In the genomic region with DNA sequence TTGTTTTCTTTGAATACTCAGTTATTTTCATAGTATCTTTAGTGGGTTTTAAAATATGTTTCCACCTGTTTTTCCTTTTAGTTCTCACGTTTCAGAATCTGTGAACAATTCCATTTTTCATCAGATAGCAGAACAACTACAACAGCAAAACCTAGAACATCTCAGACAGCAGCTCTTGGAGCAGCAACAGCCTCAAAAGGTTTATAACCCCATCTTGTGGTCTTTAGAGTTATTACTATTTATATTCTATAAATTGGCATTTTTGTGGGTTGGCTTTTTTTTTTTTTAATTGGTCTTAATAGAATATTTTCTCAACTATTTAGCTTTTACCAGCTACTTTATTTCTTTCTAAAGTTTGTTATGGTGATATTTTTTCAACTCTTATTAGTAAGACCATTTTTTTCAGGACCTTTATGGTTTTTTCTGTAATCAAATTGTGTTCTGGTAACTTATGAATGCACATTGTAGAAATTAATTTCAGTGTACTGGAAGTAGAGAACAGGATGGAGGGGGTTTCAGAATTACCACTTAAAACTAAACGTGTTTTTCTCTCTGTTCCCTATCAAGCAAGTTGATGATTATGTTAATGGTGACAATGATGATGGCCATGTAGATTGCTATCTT, we compare ENCODE assay signal across 1 cellular context.
TF ChIP-seq lines count a peak whose summit lies in the region.

No MANE protein-coding gene starts in this region.

TF ChIP-seq in HepG2, 621 proteins besides CTCF, POLR2A, EP300 and RAD21 (continued from another document):
- TF ChIP-seq, protein P1, sequence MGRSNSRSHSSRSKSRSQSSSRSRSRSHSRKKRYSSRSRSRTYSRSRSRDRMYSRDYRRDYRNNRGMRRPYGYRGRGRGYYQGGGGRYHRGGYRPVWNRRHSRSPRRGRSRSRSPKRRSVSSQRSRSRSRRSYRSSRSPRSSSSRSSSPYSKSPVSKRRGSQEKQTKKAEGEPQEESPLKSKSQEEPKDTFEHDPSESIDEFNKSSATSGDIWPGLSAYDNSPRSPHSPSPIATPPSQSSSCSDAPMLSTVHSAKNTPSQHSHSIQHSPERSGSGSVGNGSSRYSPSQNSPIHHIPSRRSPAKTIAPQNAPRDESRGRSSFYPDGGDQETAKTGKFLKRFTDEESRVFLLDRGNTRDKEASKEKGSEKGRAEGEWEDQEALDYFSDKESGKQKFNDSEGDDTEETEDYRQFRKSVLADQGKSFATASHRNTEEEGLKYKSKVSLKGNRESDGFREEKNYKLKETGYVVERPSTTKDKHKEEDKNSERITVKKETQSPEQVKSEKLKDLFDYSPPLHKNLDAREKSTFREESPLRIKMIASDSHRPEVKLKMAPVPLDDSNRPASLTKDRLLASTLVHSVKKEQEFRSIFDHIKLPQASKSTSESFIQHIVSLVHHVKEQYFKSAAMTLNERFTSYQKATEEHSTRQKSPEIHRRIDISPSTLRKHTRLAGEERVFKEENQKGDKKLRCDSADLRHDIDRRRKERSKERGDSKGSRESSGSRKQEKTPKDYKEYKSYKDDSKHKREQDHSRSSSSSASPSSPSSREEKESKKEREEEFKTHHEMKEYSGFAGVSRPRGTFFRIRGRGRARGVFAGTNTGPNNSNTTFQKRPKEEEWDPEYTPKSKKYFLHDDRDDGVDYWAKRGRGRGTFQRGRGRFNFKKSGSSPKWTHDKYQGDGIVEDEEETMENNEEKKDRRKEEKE (IDR thresholded peaks at IDR 0.05) = no peak
- TF ChIP-seq SAP130 (CRISPR knock-in tag; IDR thresholded peaks at IDR 0.05; ENCODE audit: low read depth) = 0 out of 2 replicates have a peak, but pooled peaks have one; percentile 15
- no peak for TF ChIP-seq TRAFD1 (CRISPR knock-in tag; IDR thresholded peaks at IDR 0.05; ENCODE audit: borderline replicate concordance)
- TF ChIP-seq, protein P2, sequence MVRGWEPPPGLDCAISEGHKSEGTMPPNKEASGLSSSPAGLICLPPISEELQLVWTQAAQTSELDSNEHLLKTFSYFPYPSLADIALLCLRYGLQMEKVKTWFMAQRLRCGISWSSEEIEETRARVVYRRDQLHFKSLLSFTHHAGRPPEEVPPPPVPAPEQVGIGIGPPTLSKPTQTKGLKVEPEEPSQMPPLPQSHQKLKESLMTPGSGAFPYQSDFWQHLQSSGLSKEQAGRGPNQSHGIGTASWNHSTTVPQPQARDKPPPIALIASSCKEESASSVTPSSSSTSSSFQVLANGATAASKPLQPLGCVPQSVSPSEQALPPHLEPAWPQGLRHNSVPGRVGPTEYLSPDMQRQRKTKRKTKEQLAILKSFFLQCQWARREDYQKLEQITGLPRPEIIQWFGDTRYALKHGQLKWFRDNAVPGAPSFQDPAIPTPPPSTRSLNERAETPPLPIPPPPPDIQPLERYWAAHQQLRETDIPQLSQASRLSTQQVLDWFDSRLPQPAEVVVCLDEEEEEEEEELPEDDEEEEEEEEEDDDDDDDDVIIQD (CRISPR knock-in tag; IDR thresholded peaks at IDR 0.05; ENCODE audit: low read depth) = no peak
- TF ChIP-seq ZNF879 (CRISPR knock-in tag; IDR thresholded peaks at IDR 0.05) = no peak
- TF ChIP-seq GZF1 (CRISPR knock-in tag; IDR thresholded peaks at IDR 0.05) = no peak
- TF ChIP-seq, protein P3, sequence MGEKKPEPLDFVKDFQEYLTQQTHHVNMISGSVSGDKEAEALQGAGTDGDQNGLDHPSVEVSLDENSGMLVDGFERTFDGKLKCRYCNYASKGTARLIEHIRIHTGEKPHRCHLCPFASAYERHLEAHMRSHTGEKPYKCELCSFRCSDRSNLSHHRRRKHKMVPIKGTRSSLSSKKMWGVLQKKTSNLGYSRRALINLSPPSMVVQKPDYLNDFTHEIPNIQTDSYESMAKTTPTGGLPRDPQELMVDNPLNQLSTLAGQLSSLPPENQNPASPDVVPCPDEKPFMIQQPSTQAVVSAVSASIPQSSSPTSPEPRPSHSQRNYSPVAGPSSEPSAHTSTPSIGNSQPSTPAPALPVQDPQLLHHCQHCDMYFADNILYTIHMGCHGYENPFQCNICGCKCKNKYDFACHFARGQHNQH (CRISPR knock-in tag; IDR thresholded peaks at IDR 0.05) = no peak
- TF ChIP-seq CSRNP2 (CRISPR knock-in tag; conservative IDR thresholded peaks at IDR 0.05; ENCODE audit: low read depth) = no peak
- TF ChIP-seq ARID3A (IDR thresholded peaks at IDR 0.05; ENCODE audit: low read depth, low read length) = peak; percentile 41; the same call in 1 of the 2 replicates
- TF ChIP-seq MBNL3 (CRISPR knock-in tag; conservative IDR thresholded peaks at IDR 0.05) = no peak
- TF ChIP-seq FOXJ3 (CRISPR knock-in tag; IDR thresholded peaks at IDR 0.05; ENCODE audit: borderline replicate concordance) = no peak
- no peak for TF ChIP-seq ZNF138 (CRISPR knock-in tag; IDR thresholded peaks at IDR 0.05; ENCODE audit: low read depth)
- TF ChIP-seq ZNF572 (CRISPR knock-in tag; IDR thresholded peaks at IDR 0.05) = no peak
- no peak for TF ChIP-seq ZNF619 (CRISPR knock-in tag; IDR thresholded peaks at IDR 0.05)
- TF ChIP-seq, protein P4, sequence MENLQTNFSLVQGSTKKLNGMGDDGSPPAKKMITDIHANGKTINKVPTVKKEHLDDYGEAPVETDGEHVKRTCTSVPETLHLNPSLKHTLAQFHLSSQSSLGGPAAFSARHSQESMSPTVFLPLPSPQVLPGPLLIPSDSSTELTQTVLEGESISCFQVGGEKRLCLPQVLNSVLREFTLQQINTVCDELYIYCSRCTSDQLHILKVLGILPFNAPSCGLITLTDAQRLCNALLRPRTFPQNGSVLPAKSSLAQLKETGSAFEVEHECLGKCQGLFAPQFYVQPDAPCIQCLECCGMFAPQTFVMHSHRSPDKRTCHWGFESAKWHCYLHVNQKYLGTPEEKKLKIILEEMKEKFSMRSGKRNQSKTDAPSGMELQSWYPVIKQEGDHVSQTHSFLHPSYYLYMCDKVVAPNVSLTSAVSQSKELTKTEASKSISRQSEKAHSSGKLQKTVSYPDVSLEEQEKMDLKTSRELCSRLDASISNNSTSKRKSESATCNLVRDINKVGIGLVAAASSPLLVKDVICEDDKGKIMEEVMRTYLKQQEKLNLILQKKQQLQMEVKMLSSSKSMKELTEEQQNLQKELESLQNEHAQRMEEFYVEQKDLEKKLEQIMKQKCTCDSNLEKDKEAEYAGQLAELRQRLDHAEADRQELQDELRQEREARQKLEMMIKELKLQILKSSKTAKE (CRISPR knock-in tag; IDR thresholded peaks at IDR 0.05; ENCODE audit: borderline replicate concordance) = no peak
